14 cellular contexts compared by ENCODE assay signal in the genomic region with DNA sequence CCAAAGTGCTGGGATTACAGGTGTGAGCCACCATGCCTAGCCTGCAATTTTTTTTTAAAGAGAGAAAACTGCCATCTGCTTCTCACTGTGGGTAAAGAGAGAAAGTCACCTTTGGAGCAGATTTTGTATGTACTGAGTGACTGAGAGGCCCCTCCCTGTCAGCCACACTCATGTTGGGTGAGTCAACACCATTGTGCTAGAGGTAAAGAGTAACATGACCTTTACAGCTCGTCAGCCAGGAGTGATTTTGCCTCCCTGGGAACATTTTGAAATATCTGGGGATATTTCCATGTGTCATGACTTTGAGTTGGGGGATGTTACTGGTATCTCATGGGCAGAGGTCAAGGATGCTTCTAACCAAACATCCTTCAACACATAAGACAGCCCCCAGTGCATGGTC.
DNase-seq lines count a peak whose midpoint lies in the region; ATAC-seq and TF ChIP-seq lines count a peak whose summit lies in the region.
"Had no signal": no experiment of that assay in that cellular context is flagged by ENCODE, and none has a peak within 500 bp of the region (broad histone marks: within the 10 kb centered on the region; RNA-seq: fewer than 3 reads in every experiment).

No MANE protein-coding gene starts in this region.

- H3K36me3 ChIP-seq in liver (ENCODE audit: control insufficient read depth in 4 of 4, insufficient read depth in 3 of 4, low read depth in 1 of 4, low read length in 3 of 4) = no peaks in the 10 kb centered on the region
- H3K36me3 ChIP-seq: gastrocnemius medialis had no signal

- in situ Hi-C loops in Caki2 (cut with HindIII; ENCODE audit: low pct_unique_long_range_greater_than_20kb, low sequenced_read_pairs) = loop anchor here (10.0 kb wide), 1 partner anchor 649 kb away; no protein-coding TSS in a partner anchor

- H3K27ac ChIP-seq in liver (ENCODE audit: low read depth in 1 of 2, low read length in 2 of 2) = no peak overlapping the region
- H3K27ac ChIP-seq: body of pancreas, gastrocnemius medialis, HL-60 had no signal

- no peak for TF ChIP-seq CTCF in liver (IDR thresholded peaks at IDR 0.05; ENCODE audit: low read depth, low read length, missing input control)

- H3K9me3 ChIP-seq in liver (ENCODE audit: control insufficient read depth in 4 of 4, low read length in 3 of 4) = no peaks in the 10 kb centered on the region
- H3K9me3 ChIP-seq: body of pancreas, gastrocnemius medialis had no signal

- no peak for ATAC-seq in GM21360 (IDR thresholded peaks at IDR 0.05; ENCODE audit: unreplicated experiment)
- ATAC-seq in stimulated activated naive CD8-positive, alpha-beta T cell treated with anti-CD3 and anti-CD28 coated beads, Interleukin-15, Interleukin-2, amounts not matched to agents 100 U/mL and 50 U/mL, for 24 hours = no peak
- ATAC-seq in GM21576 (IDR thresholded peaks at IDR 0.05; ENCODE audit: unreplicated experiment) = no peak
- ATAC-seq: gastrocnemius medialis had no signal

- WGBS in liver = 17% methylated on average over 1 of the region's 1 CpG

- H3K4me1 ChIP-seq in liver (ENCODE audit: control insufficient read depth in 4 of 4, insufficient read depth in 4 of 4, low read length in 3 of 4) = no peaks in the 10 kb centered on the region
- H3K4me1 ChIP-seq: body of pancreas, gastrocnemius medialis had no signal

- H3K4me3 ChIP-seq in liver (ENCODE audit: low read depth in 1 of 3, low read length in 3 of 3) = no peak overlapping the region
- H3K4me3 ChIP-seq: body of pancreas, gastrocnemius medialis had no signal

- no peaks in the 10 kb centered on the region for H3K27me3 ChIP-seq in liver (ENCODE audit: control insufficient read depth in 4 of 4, insufficient read depth in 4 of 4, low read length in 3 of 4)
- H3K27me3 ChIP-seq: body of pancreas had no signal

- DNase-seq in Caki2 (ENCODE audit: low read depth) (peak; percentile 81), NCI-H2029 (lab: John Stamatoyannopoulos, UW) (peak; percentile 89), SHP77 treated with DMSO at 0.1 percent for 48 hours (lab: John Stamatoyannopoulos, UW) (peak; percentile 56)
- DNase-seq in effector CD4-positive, alpha-beta T cell = no peak
- DNase-seq in stimulated activated naive CD8-positive, alpha-beta T cell treated with anti-CD3 and anti-CD28 coated beads, Interleukin-15, Interleukin-2, amounts not matched to agents 100 U/mL and 50 U/mL, for 24 hours = no peak
- DNase-seq: activated CD8-positive, alpha-beta T cell treated with anti-CD3 and anti-CD28 coated beads for 36 hours; body of pancreas; DND-41; gastrocnemius medialis; NCI-H226 had no signal

- H3K9ac ChIP-seq in liver (ENCODE audit: low read depth in 1 of 2, low read length in 2 of 2) = no peak overlapping the region

- no peak for TF ChIP-seq RAD21 in liver (IDR thresholded peaks at IDR 0.05)

TF ChIP-seq in liver, 16 proteins besides CTCF, POLR2A, EP300 and RAD21:
- TF ChIP-seq, protein P1, sequence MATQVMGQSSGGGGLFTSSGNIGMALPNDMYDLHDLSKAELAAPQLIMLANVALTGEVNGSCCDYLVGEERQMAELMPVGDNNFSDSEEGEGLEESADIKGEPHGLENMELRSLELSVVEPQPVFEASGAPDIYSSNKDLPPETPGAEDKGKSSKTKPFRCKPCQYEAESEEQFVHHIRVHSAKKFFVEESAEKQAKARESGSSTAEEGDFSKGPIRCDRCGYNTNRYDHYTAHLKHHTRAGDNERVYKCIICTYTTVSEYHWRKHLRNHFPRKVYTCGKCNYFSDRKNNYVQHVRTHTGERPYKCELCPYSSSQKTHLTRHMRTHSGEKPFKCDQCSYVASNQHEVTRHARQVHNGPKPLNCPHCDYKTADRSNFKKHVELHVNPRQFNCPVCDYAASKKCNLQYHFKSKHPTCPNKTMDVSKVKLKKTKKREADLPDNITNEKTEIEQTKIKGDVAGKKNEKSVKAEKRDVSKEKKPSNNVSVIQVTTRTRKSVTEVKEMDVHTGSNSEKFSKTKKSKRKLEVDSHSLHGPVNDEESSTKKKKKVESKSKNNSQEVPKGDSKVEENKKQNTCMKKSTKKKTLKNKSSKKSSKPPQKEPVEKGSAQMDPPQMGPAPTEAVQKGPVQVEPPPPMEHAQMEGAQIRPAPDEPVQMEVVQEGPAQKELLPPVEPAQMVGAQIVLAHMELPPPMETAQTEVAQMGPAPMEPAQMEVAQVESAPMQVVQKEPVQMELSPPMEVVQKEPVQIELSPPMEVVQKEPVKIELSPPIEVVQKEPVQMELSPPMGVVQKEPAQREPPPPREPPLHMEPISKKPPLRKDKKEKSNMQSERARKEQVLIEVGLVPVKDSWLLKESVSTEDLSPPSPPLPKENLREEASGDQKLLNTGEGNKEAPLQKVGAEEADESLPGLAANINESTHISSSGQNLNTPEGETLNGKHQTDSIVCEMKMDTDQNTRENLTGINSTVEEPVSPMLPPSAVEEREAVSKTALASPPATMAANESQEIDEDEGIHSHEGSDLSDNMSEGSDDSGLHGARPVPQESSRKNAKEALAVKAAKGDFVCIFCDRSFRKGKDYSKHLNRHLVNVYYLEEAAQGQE (IDR thresholded peaks at IDR 0.05) = no peak
- no peak for TF ChIP-seq HNF4G (IDR thresholded peaks at IDR 0.05)
- TF ChIP-seq GABPA (IDR thresholded peaks at IDR 0.05 in 1 of 2, conservative IDR thresholded peaks at IDR 0.05 in 1 of 2) = no peak
- TF ChIP-seq, protein P2, sequence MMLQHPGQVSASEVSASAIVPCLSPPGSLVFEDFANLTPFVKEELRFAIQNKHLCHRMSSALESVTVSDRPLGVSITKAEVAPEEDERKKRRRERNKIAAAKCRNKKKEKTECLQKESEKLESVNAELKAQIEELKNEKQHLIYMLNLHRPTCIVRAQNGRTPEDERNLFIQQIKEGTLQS (IDR thresholded peaks at IDR 0.05) = no peak
- TF ChIP-seq MAX (IDR thresholded peaks at IDR 0.05) = no peak
- TF ChIP-seq NR2F2 (IDR thresholded peaks at IDR 0.05) = no peak
- no peak for TF ChIP-seq ZBTB33 (IDR thresholded peaks at IDR 0.05)
- no peak for TF ChIP-seq YY1 (IDR thresholded peaks at IDR 0.05)
- TF ChIP-seq TAF1 (conservative IDR thresholded peaks at IDR 0.05) = no peak
- TF ChIP-seq FOXA1 (IDR thresholded peaks at IDR 0.05) = no peak
- peak in 1 of 2 donors; percentile 42 for TF ChIP-seq HNF4A (conservative IDR thresholded peaks at IDR 0.05)
- no peak for TF ChIP-seq FOXA2 (IDR thresholded peaks at IDR 0.05)
- TF ChIP-seq JUND (IDR thresholded peaks at IDR 0.05) = peak in 1 of 2 donors; percentile 6
- TF ChIP-seq RXRA (IDR thresholded peaks at IDR 0.05) = peak; percentile 37 to 58
- peak; percentile 64 for TF ChIP-seq SP1 (IDR thresholded peaks at IDR 0.05)
- TF ChIP-seq EGR1 (IDR thresholded peaks at IDR 0.05; ENCODE audit: low read depth in 2 of 2) = no peak

Comparison
In these comparisons a context has a peak if more than half of its experiments do, and no peak if none do; other contexts are left out.
1. DNase-seq: peak in Caki2 (single experiment), NCI-H2029 (single experiment) and SHP77 treated with DMSO at 0.1 percent for 48 hours (single experiment); none in effector CD4-positive, alpha-beta T cell (single experiment) and stimulated activated naive CD8-positive, alpha-beta T cell treated with anti-CD3 and anti-CD28 coated beads, Interleukin-15, Interleukin-2, amounts not matched to agents 100 U/mL and 50 U/mL, for 24 hours (single experiment).